1 cellular context compared by ENCODE assay signal in the genomic region with DNA sequence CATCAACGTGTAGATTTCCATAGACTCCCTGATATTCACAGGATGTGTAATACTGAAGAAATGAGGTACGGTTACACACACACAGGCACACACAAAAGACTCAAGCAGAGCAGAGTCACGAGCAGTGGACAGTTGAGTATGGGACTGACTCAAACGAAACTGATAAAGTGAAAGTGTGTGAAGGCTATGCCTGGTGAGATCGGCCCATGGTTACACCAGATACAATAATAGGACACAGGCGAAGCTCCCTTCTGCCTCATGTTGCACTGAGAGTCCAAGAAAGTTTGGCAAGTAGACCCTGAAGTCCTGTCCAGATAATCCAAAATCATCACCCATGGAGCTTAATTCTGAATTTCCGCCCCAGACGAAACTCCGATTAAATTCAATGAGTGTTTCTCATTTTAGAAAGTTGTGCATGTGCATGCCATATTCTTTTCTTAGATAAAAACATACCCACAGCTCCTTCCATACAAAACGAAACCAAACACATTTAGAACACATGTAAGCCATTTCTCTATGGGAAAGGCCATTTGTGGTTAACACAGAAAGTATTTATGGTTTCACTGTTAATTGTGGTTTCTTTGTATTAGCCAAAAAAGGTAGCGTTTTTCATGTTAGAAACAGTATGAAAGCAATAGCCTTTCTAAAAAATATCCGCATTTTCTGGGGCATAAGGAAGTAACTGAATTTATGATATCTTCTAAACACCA.
TF ChIP-seq lines count a peak whose summit lies in the region.

No MANE protein-coding gene starts in this region.

TF ChIP-seq in SK-N-SH, 30 proteins besides CTCF, POLR2A, EP300 and RAD21 (continued from another document):
- TF ChIP-seq, protein P1, sequence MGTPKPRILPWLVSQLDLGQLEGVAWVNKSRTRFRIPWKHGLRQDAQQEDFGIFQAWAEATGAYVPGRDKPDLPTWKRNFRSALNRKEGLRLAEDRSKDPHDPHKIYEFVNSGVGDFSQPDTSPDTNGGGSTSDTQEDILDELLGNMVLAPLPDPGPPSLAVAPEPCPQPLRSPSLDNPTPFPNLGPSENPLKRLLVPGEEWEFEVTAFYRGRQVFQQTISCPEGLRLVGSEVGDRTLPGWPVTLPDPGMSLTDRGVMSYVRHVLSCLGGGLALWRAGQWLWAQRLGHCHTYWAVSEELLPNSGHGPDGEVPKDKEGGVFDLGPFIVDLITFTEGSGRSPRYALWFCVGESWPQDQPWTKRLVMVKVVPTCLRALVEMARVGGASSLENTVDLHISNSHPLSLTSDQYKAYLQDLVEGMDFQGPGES (IDR thresholded peaks at IDR 0.05; ENCODE audit: low read depth, low read length), result no peak
- TF ChIP-seq EZH2phosphoT487 (IDR thresholded peaks at IDR 0.05; ENCODE audit: borderline replicate concordance, low read depth) (no peak), SIN3A (IDR thresholded peaks at IDR 0.05; ENCODE audit: borderline replicate concordance, low read depth, low read length) (no peak), POLR2AphosphoS5 (IDR thresholded peaks at IDR 0.05; ENCODE audit: low read depth, low read length) (no peak)
- TF ChIP-seq, protein P2, sequence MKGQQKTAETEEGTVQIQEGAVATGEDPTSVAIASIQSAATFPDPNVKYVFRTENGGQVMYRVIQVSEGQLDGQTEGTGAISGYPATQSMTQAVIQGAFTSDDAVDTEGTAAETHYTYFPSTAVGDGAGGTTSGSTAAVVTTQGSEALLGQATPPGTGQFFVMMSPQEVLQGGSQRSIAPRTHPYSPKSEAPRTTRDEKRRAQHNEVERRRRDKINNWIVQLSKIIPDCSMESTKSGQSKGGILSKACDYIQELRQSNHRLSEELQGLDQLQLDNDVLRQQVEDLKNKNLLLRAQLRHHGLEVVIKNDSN (IDR thresholded peaks at IDR 0.05; ENCODE audit: borderline replicate concordance, low read depth), result no peak
TF ChIP-seq in SK-N-SH: peak in this region for 0.
